Comparison of ENCODE assay signal across 33 cellular contexts in genomic region chr10:112225771-112226438, GRCh38. TPM values are rescaled to one million over a fixed set of nuclear protein-coding genes. Genes with fewer than 3 reads are reported as not detected.
"Had no signal": no experiment of that assay in that cellular context is flagged by ENCODE, and none has a peak within 500 bp of the region (broad histone marks: within the 10 kb centered on the region; RNA-seq: fewer than 3 reads in every experiment).

No MANE protein-coding gene starts in this region.

- H3K9me3 ChIP-seq: body of pancreas, esophagus muscularis mucosa, gastrocnemius medialis had no signal

- DNase-seq: activated CD4-positive, alpha-beta memory T cell treated with anti-CD3 and anti-CD28 coated beads for 36 hours; activated CD4-positive, alpha-beta T cell treated with anti-CD3 and anti-CD28 coated beads for 36 hours; activated CD4-positive, alpha-beta T cell treated with anti-CD3 and anti-CD28 coated beads, Interleukin-2, amount 10 ng/mL, durations not matched to agents 24 days and 14 days; activated CD4-positive, CD25-positive, alpha-beta regulatory T cell; activated CD4-positive, CD25-positive, alpha-beta regulatory T cell treated with anti-CD3 and anti-CD28 coated beads, Interleukin-2, amount 50 U/mL, for 72 hours; activated CD8-positive, alpha-beta memory T cell treated with anti-CD3 and anti-CD28 coated beads, Interleukin-2, amount 10 ng/mL, durations not matched to agents 7 days and 5 days; activated CD8-positive, alpha-beta memory T cell treated with anti-CD3 and anti-CD28 coated beads, Interleukin-2, amount 50 U/mL, for 4 hours; activated CD8-positive, alpha-beta T cell treated with anti-CD3 and anti-CD28 coated beads, Interleukin-2, amount 10 ng/mL, durations not matched to agents 7 days and 5 days; activated effector memory CD4-positive, alpha-beta T cell treated with anti-CD3 and anti-CD28 coated beads, Interleukin-2, amount 50 U/mL, for 16 hours; activated naive CD4-positive, alpha-beta T cell treated with anti-CD3 and anti-CD28 coated beads, Interleukin-2, amount 10 ng/mL, durations not matched to agents 7 days and 5 days; activated naive CD8-positive, alpha-beta T cell treated with anti-CD3 and anti-CD28 coated beads, Interleukin-2, amount 10 ng/mL, durations not matched to agents 7 days and 5 days; activated T-cell treated with anti-CD3 and anti-CD28 coated beads, Interleukin-2, amount 50 U/mL, for 1 hour; activated T-cell treated with anti-CD3 and anti-CD28 coated beads, Interleukin-2, amount 50 U/mL, for 48 hours; amniotic stem cell; anterior cingulate cortex; body of pancreas; caudate nucleus; cortex of kidney; dermis blood vessel endothelial cell; effector CD4-positive, alpha-beta T cell; effector memory CD8-positive, alpha-beta T cell; erythroblast; foreskin keratinocyte; gastrocnemius medialis; T-helper 2 cell had no signal

- H3K4me1 ChIP-seq: body of pancreas, esophagus muscularis mucosa, foreskin keratinocyte, gastrocnemius medialis had no signal

- FAIRE-seq: colon had no signal

- H3K9me3 Mint-ChIP-seq: activated CD4-positive, alpha-beta T cell treated with anti-CD3 and anti-CD28 coated beads, Interleukin-2, amount 10 ng/mL, durations not matched to agents 24 days and 14 days; activated naive CD4-positive, alpha-beta T cell treated with anti-CD3 and anti-CD28 coated beads, Interleukin-2, amount 10 ng/mL, durations not matched to agents 7 days and 5 days; activated naive CD4-positive, alpha-beta T cell treated with anti-CD3 and anti-CD28 coated beads, Interleukin-2, amount 50 U/mL, for 72 hours; activated T-helper 1 cell treated with anti-CD3 and anti-CD28 coated beads, Interleukin-12 subunit alpha, Interleukin-12 subunit beta, Interleukin-2, Interleukin-4 antibody, amounts not matched to agents 30 ng/mL and 10 ng/mL and 1 ng/mL, durations not matched to agents 14 hours and 24 hours and 36 hours; activated T-helper 2 cell treated with anti-CD3 and anti-CD28 coated beads, Interferon-gamma antibody, Interleukin-2, Interleukin-4, amounts not matched to agents 10 μg/mL and 5 μg/mL and 100 μg/mL, durations not matched to agents 14 hours and 24 hours and 36 hours; effector memory CD8-positive, alpha-beta T cell had no signal

- H3K36me3 Mint-ChIP-seq: activated CD4-positive, alpha-beta memory T cell treated with anti-CD3 and anti-CD28 coated beads for 36 hours; activated CD8-positive, alpha-beta memory T cell treated with anti-CD3 and anti-CD28 coated beads, Interleukin-2, amount 10 ng/mL, durations not matched to agents 7 days and 5 days; activated naive CD4-positive, alpha-beta T cell treated with anti-CD3 and anti-CD28 coated beads, Interleukin-2, amount 10 ng/mL, durations not matched to agents 7 days and 5 days; activated naive CD4-positive, alpha-beta T cell treated with anti-CD3 and anti-CD28 coated beads, Interleukin-2, amount 50 U/mL, for 72 hours; activated naive CD8-positive, alpha-beta T cell treated with anti-CD3 and anti-CD28 coated beads, Interleukin-2, amount 10 ng/mL, durations not matched to agents 7 days and 5 days had no signal

- H3K27ac ChIP-seq: body of pancreas, esophagus muscularis mucosa, foreskin keratinocyte, gastrocnemius medialis had no signal

- H3K36me3 ChIP-seq: esophagus muscularis mucosa, gastrocnemius medialis had no signal

- H3K4me3 Mint-ChIP-seq: activated CD4-positive, alpha-beta memory T cell treated with anti-CD3 and anti-CD28 coated beads for 36 hours; activated CD4-positive, alpha-beta T cell treated with anti-CD3 and anti-CD28 coated beads for 36 hours; activated CD4-positive, alpha-beta T cell treated with anti-CD3 and anti-CD28 coated beads, Interleukin-2, amount 10 ng/mL, durations not matched to agents 24 days and 14 days; activated CD8-positive, alpha-beta memory T cell treated with anti-CD3 and anti-CD28 coated beads, Interleukin-2, amount 10 ng/mL, durations not matched to agents 7 days and 5 days; activated CD8-positive, alpha-beta T cell treated with anti-CD3 and anti-CD28 coated beads, Interleukin-2, amount 10 ng/mL, durations not matched to agents 7 days and 5 days; activated naive CD4-positive, alpha-beta T cell treated with anti-CD3 and anti-CD28 coated beads, Interleukin-2, amount 10 ng/mL, durations not matched to agents 7 days and 5 days; activated naive CD8-positive, alpha-beta T cell treated with anti-CD3 and anti-CD28 coated beads, Interleukin-2, amount 10 ng/mL, durations not matched to agents 7 days and 5 days; activated T-helper 1 cell treated with anti-CD3 and anti-CD28 coated beads, Interleukin-12 subunit alpha, Interleukin-12 subunit beta, Interleukin-2, Interleukin-4 antibody, amounts not matched to agents 30 ng/mL and 10 ng/mL and 1 ng/mL, durations not matched to agents 14 hours and 24 hours and 36 hours; effector memory CD8-positive, alpha-beta T cell had no signal

- H3K27ac Mint-ChIP-seq: activated CD4-positive, alpha-beta memory T cell treated with anti-CD3 and anti-CD28 coated beads for 36 hours; activated CD4-positive, alpha-beta T cell treated with anti-CD3 and anti-CD28 coated beads for 36 hours; activated CD4-positive, alpha-beta T cell treated with anti-CD3 and anti-CD28 coated beads, Interleukin-2, amount 10 ng/mL, durations not matched to agents 24 days and 14 days; activated CD8-positive, alpha-beta memory T cell treated with anti-CD3 and anti-CD28 coated beads, Interleukin-2, amount 10 ng/mL, durations not matched to agents 7 days and 5 days; activated CD8-positive, alpha-beta T cell treated with anti-CD3 and anti-CD28 coated beads, Interleukin-2, amount 10 ng/mL, durations not matched to agents 7 days and 5 days; activated naive CD4-positive, alpha-beta T cell treated with anti-CD3 and anti-CD28 coated beads, Interleukin-2, amount 10 ng/mL, durations not matched to agents 7 days and 5 days; activated naive CD8-positive, alpha-beta T cell treated with anti-CD3 and anti-CD28 coated beads, Interleukin-2, amount 10 ng/mL, durations not matched to agents 7 days and 5 days; activated T-helper 1 cell treated with anti-CD3 and anti-CD28 coated beads, Interleukin-12 subunit alpha, Interleukin-12 subunit beta, Interleukin-2, Interleukin-4 antibody, amounts not matched to agents 30 ng/mL and 10 ng/mL and 1 ng/mL, durations not matched to agents 14 hours and 24 hours and 36 hours; activated T-helper 2 cell treated with anti-CD3 and anti-CD28 coated beads, Interferon-gamma antibody, Interleukin-2, Interleukin-4, amounts not matched to agents 10 μg/mL and 5 μg/mL and 100 μg/mL, durations not matched to agents 14 hours and 24 hours and 36 hours; effector memory CD8-positive, alpha-beta T cell had no signal

- ATAC-seq: activated CD4-positive, alpha-beta T cell treated with anti-CD3 and anti-CD28 coated beads for 36 hours; activated CD8-positive, alpha-beta memory T cell treated with anti-CD3 and anti-CD28 coated beads, Interleukin-2, amount 10 ng/mL, durations not matched to agents 7 days and 5 days; activated CD8-positive, alpha-beta T cell treated with anti-CD3 and anti-CD28 coated beads, Interleukin-2, amount 10 ng/mL, durations not matched to agents 7 days and 5 days; activated naive CD4-positive, alpha-beta T cell treated with anti-CD3 and anti-CD28 coated beads, Interleukin-2, amount 50 U/mL, for 72 hours; body of pancreas; effector memory CD8-positive, alpha-beta T cell; foreskin keratinocyte; gastrocnemius medialis had no signal

- H3K4me1 Mint-ChIP-seq: activated CD4-positive, alpha-beta T cell treated with anti-CD3 and anti-CD28 coated beads for 36 hours; activated CD4-positive, alpha-beta T cell treated with anti-CD3 and anti-CD28 coated beads, Interleukin-2, amount 10 ng/mL, durations not matched to agents 24 days and 14 days; activated naive CD4-positive, alpha-beta T cell treated with anti-CD3 and anti-CD28 coated beads, Interleukin-2, amount 10 ng/mL, durations not matched to agents 7 days and 5 days; activated naive CD8-positive, alpha-beta T cell treated with anti-CD3 and anti-CD28 coated beads, Interleukin-2, amount 10 ng/mL, durations not matched to agents 7 days and 5 days had no signal

- H3K27me3 ChIP-seq: body of pancreas, foreskin keratinocyte, gastrocnemius medialis had no signal

- H3K4me3 ChIP-seq: body of pancreas, esophagus muscularis mucosa, gastrocnemius medialis had no signal

RNA-seq across cellular contexts. Expression of gene TECTB, which starts 57.3 kb away (rescaled TPM):
- total RNA-seq: activated CD4-positive, alpha-beta memory T cell treated with anti-CD3 and anti-CD28 coated beads for 36 hours; activated CD4-positive, alpha-beta T cell treated with anti-CD3 and anti-CD28 coated beads for 36 hours; activated CD4-positive, alpha-beta T cell treated with anti-CD3 and anti-CD28 coated beads, Interleukin-2, amount 10 ng/mL, durations not matched to agents 24 days and 14 days; activated CD8-positive, alpha-beta memory T cell treated with anti-CD3 and anti-CD28 coated beads for 36 hours; activated CD8-positive, alpha-beta memory T cell treated with anti-CD3 and anti-CD28 coated beads, Interleukin-2, amount 10 ng/mL, durations not matched to agents 7 days and 5 days; activated CD8-positive, alpha-beta T cell treated with anti-CD3 and anti-CD28 coated beads, Interleukin-2, amount 10 ng/mL, durations not matched to agents 7 days and 5 days; activated naive CD4-positive, alpha-beta T cell treated with anti-CD3 and anti-CD28 coated beads, Interleukin-2, amount 50 U/mL, for 72 hours; activated naive CD8-positive, alpha-beta T cell treated with anti-CD3 and anti-CD28 coated beads, Interleukin-2, amount 10 ng/mL, durations not matched to agents 7 days and 5 days; activated T-helper 1 cell treated with anti-CD3 and anti-CD28 coated beads, Interleukin-12 subunit alpha, Interleukin-12 subunit beta, Interleukin-2, Interleukin-4 antibody, amounts not matched to agents 30 ng/mL and 10 ng/mL and 1 ng/mL, durations not matched to agents 14 hours and 24 hours and 36 hours; activated T-helper 2 cell treated with anti-CD3 and anti-CD28 coated beads, Interferon-gamma antibody, Interleukin-2, Interleukin-4, amounts not matched to agents 10 μg/mL and 5 μg/mL and 100 μg/mL, durations not matched to agents 14 hours and 24 hours and 36 hours; body of pancreas; chondrocyte; dermis blood vessel endothelial cell; foreskin keratinocyte; gastrocnemius medialis; T-helper 1 cell treated with Interleukin-12 subunit alpha and Interleukin-12 subunit beta and Interleukin-4 antibody, amounts not matched to agents 30 ng/mL and 1 ng/mL, for 36 hours had no signal
